In the genomic region with DNA sequence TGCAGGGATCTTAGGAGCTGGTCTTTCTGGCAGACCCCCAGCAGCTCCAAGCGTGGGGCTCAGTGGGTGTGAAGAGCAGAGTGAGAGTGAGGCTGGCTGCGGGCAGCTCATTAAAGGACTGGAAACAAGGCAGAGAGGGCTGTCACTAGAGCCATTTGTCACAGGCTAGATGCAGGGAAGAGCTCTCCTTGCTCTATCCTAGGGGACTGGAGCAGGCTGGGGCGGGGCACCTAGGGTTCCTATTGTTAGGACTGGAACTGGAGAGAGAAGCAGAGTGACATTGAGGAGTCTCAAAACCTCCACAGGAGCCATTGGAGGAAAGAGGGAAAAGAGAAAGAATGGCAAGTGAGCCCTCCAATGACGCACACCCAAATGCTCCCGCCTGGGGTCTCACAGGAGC, we compare ENCODE assay signal across 1 cellular context.
TF ChIP-seq lines count a peak whose summit lies in the region.

No MANE protein-coding gene starts in this region.

TF ChIP-seq in A549, 52 proteins besides CTCF, POLR2A, EP300 and RAD21 (continued from another document):
- TF ChIP-seq, protein P1, sequence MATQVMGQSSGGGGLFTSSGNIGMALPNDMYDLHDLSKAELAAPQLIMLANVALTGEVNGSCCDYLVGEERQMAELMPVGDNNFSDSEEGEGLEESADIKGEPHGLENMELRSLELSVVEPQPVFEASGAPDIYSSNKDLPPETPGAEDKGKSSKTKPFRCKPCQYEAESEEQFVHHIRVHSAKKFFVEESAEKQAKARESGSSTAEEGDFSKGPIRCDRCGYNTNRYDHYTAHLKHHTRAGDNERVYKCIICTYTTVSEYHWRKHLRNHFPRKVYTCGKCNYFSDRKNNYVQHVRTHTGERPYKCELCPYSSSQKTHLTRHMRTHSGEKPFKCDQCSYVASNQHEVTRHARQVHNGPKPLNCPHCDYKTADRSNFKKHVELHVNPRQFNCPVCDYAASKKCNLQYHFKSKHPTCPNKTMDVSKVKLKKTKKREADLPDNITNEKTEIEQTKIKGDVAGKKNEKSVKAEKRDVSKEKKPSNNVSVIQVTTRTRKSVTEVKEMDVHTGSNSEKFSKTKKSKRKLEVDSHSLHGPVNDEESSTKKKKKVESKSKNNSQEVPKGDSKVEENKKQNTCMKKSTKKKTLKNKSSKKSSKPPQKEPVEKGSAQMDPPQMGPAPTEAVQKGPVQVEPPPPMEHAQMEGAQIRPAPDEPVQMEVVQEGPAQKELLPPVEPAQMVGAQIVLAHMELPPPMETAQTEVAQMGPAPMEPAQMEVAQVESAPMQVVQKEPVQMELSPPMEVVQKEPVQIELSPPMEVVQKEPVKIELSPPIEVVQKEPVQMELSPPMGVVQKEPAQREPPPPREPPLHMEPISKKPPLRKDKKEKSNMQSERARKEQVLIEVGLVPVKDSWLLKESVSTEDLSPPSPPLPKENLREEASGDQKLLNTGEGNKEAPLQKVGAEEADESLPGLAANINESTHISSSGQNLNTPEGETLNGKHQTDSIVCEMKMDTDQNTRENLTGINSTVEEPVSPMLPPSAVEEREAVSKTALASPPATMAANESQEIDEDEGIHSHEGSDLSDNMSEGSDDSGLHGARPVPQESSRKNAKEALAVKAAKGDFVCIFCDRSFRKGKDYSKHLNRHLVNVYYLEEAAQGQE (IDR thresholded peaks at IDR 0.05): no peak
